Comparison of ENCODE assay signal across 12 cellular contexts in the genomic region with DNA sequence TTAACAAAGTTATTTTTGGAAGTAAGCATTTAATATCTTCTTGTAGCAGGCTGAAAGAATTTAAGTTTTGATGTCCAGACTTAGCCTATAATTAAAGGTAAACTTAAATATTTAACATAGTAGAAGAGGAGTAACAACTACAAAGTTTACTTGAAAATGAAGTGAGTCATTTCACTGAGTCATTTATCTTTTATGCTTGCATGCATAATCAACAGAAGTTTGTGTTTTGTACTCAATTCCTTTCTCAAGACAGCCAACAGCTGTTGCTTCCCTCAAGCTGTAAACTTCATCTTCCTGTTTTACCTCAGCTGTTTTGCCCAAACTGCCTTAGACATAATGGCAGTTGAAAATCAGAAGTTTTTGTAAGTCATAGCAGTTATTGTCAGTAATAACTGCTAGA. TPM values are rescaled to one million over a fixed set of nuclear protein-coding genes. Genes with fewer than 3 reads are reported as not detected.
A peak's percentile ranks its signal among the peaks of the same experiment; 100 is the strongest.
DNase-seq lines count a peak whose midpoint lies in the region; ATAC-seq, FAIRE-seq and TF ChIP-seq lines count a peak whose summit lies in the region.
"Had no signal": no experiment of that assay in that cellular context is flagged by ENCODE, and none has a peak within 500 bp of the region (broad histone marks: within the 10 kb centered on the region; RNA-seq: fewer than 3 reads in every experiment).

No MANE protein-coding gene starts in this region.

- TF ChIP-seq CTCF in astrocyte (IDR thresholded peaks at IDR 0.05; ENCODE audit: insufficient read depth, low read depth, low read length) (no peak), keratinocyte (optimal IDR thresholded peaks at IDR 0.05 in 1 of 3, IDR thresholded peaks at IDR 0.05 in 1 of 3, conservative IDR thresholded peaks at IDR 0.05 in 1 of 3; ENCODE audit: extremely low read depth in 1 of 3, insufficient read depth in 2 of 3, low read length in 3 of 3) (no peak)
- TF ChIP-seq CTCF in CD4-positive, alpha-beta T cell (IDR thresholded peaks at IDR 0.05) = no peak

- in situ Hi-C loops in HAP-1 (cut with MboI; ENCODE audit: low sequenced_read_pairs) = no loop called here

- H3K79me2 ChIP-seq in astrocyte (ENCODE audit: insufficient read depth, low read length) (no peaks in the 10 kb centered on the region), keratinocyte (ENCODE audit: control insufficient read depth, insufficient read depth, low read length) (no peaks in the 10 kb centered on the region)

- H3K4me2 ChIP-seq in astrocyte (ENCODE audit: low read length) (no peak overlapping the region), keratinocyte (ENCODE audit: control insufficient read depth, extremely low read depth, insufficient read depth, low read depth, low read length) (no peak overlapping the region)

- H3K9me3 ChIP-seq in astrocyte (ENCODE audit: insufficient read depth, low read depth, low read length) = no peaks in the 10 kb centered on the region
- H3K9me3 ChIP-seq in keratinocyte (ENCODE audit: control insufficient read depth, low read depth, low read length) = no peaks in the 10 kb centered on the region
- H3K9me3 ChIP-seq in CD4-positive, alpha-beta T cell (ENCODE audit: control insufficient read depth, low read length) = no peaks in the 10 kb centered on the region
- H3K9me3 ChIP-seq in HAP-1 = no peaks in the 10 kb centered on the region

- no peaks in the 10 kb centered on the region for H3K36me3 Mint-ChIP-seq in astrocyte (ENCODE audit: low read depth, unreplicated experiment)
- H3K36me3 Mint-ChIP-seq in activated CD4-positive, alpha-beta T cell treated with anti-CD3 and anti-CD28 coated beads, Interleukin-2, amount 10 ng/mL, durations not matched to agents 7 days and 5 days (ENCODE audit: low read depth) = no peaks in the 10 kb centered on the region
- no peaks in the 10 kb centered on the region for H3K36me3 Mint-ChIP-seq in CD4-positive, alpha-beta T cell (ENCODE audit: low read depth)

- H3K4me3 ChIP-seq in astrocyte (ENCODE audit: insufficient read depth, low read depth, low read length) = no peak overlapping the region
- no peak overlapping the region for H3K4me3 ChIP-seq in keratinocyte (ENCODE audit: control insufficient read depth in 2 of 3, extremely low read depth in 1 of 3, insufficient read depth in 2 of 3, low read depth in 1 of 3, low read length in 3 of 3)
- H3K4me3 ChIP-seq in HAP-1 = no peak overlapping the region

- H3K27me3 ChIP-seq in astrocyte (ENCODE audit: insufficient read depth, low read length) (no peaks in the 10 kb centered on the region), keratinocyte (ENCODE audit: control insufficient read depth, extremely low read depth, insufficient read depth, low read length) (no peaks in the 10 kb centered on the region), HAP-1 (ENCODE audit: low read depth) (peaks cover 34% of the 10 kb centered on the region)
- H3K27me3 ChIP-seq in CD4-positive, alpha-beta T cell (ENCODE audit: control insufficient read depth, insufficient read depth, low read length) = no peaks in the 10 kb centered on the region

- POLR2A ChIA-PET in activated CD4-positive, alpha-beta T cell treated with anti-CD3 and anti-CD28 coated beads, Interleukin-2, amount 10 ng/mL, durations not matched to agents 7 days and 5 days (lab: Charles Lee) = no interaction called here
- POLR2A ChIA-PET in CD4-positive, alpha-beta T cell (lab: Charles Lee) = no interaction called here

- H3K27me3 Mint-ChIP-seq in astrocyte (ENCODE audit: low read depth, unreplicated experiment) = no peaks in the 10 kb centered on the region
- H3K27me3 Mint-ChIP-seq in activated CD4-positive, alpha-beta T cell treated with anti-CD3 and anti-CD28 coated beads, Interleukin-2, amount 10 ng/mL, durations not matched to agents 7 days and 5 days = peaks cover 2% of the 10 kb centered on the region
- peaks cover 15% of the 10 kb centered on the region for H3K27me3 Mint-ChIP-seq in CD4-positive, alpha-beta T cell

- intact Hi-C loops in CD4-positive, alpha-beta T cell (cut with DNase I, micrococcal nuclease) = no loop called here

- H3K27ac ChIP-seq in astrocyte (ENCODE audit: low read depth, low read length) (no peak overlapping the region), keratinocyte (ENCODE audit: control insufficient read depth, insufficient read depth, low read length) (no peak overlapping the region)
- no peak overlapping the region for H3K27ac ChIP-seq in CD4-positive, alpha-beta T cell (ENCODE audit: low read depth, low read length)

- no peak for ATAC-seq in CD4-positive, alpha-beta T cell (ENCODE audit: poor library complexity)
- no peak for ATAC-seq in HG02678 (IDR thresholded peaks at IDR 0.05; ENCODE audit: unreplicated experiment)

- FAIRE-seq in astrocyte (lab: Jason Lieb, UNC) (no peak), keratinocyte (lab: Jason Lieb, UNC) (peak; percentile 17)
- FAIRE-seq: A204.1, GM19239, islet of Langerhans had no signal

- no peak overlapping the region for H3K9ac ChIP-seq in astrocyte (ENCODE audit: low read length)
- no peak overlapping the region for H3K9ac ChIP-seq in keratinocyte (ENCODE audit: control insufficient read depth, extremely low read depth, insufficient read depth, low read length)

- no peaks in the 10 kb centered on the region for H3K9me3 Mint-ChIP-seq in astrocyte (ENCODE audit: unreplicated experiment)
- H3K9me3 Mint-ChIP-seq in activated CD4-positive, alpha-beta T cell treated with anti-CD3 and anti-CD28 coated beads, Interleukin-2, amount 10 ng/mL, durations not matched to agents 7 days and 5 days = no peaks in the 10 kb centered on the region
- no peaks in the 10 kb centered on the region for H3K9me3 Mint-ChIP-seq in CD4-positive, alpha-beta T cell

- H3K27ac Mint-ChIP-seq in astrocyte (ENCODE audit: unreplicated experiment) = no peak overlapping the region
- H3K27ac Mint-ChIP-seq in activated CD4-positive, alpha-beta T cell treated with anti-CD3 and anti-CD28 coated beads, Interleukin-2, amount 10 ng/mL, durations not matched to agents 7 days and 5 days = no peak overlapping the region
- no peak overlapping the region for H3K27ac Mint-ChIP-seq in CD4-positive, alpha-beta T cell
- H3K27ac Mint-ChIP-seq: activated T-cell treated with anti-CD3 and anti-CD28 coated beads, Interleukin-2, amount 50 U/mL, for 24 hours had no signal

- H3K4me1 ChIP-seq in astrocyte (ENCODE audit: insufficient read depth, low read length) (no peaks in the 10 kb centered on the region), keratinocyte (ENCODE audit: control insufficient read depth, extremely low read depth, insufficient read depth, low read length) (no peaks in the 10 kb centered on the region), HAP-1 (no peaks in the 10 kb centered on the region)

- H2AFZ ChIP-seq in astrocyte (ENCODE audit: low read depth, low read length) (no peak overlapping the region), keratinocyte (ENCODE audit: control insufficient read depth, low read length) (no peak overlapping the region)

- H4K20me1 ChIP-seq in astrocyte (ENCODE audit: insufficient read depth, low read length) = no peaks in the 10 kb centered on the region
- no peaks in the 10 kb centered on the region for H4K20me1 ChIP-seq in keratinocyte (ENCODE audit: control insufficient read depth, extremely low read depth, insufficient read depth, low read length)

- dilution Hi-C loops in keratinocyte (cut with MboI; ENCODE audit: extremely low pct_ligation_motif_present, low sequenced_read_pairs) = no loop called here

- H3K4me3 Mint-ChIP-seq in astrocyte (ENCODE audit: unreplicated experiment) = no peak overlapping the region
- H3K4me3 Mint-ChIP-seq in activated CD4-positive, alpha-beta T cell treated with anti-CD3 and anti-CD28 coated beads, Interleukin-2, amount 10 ng/mL, durations not matched to agents 7 days and 5 days = no peak overlapping the region
- no peak overlapping the region for H3K4me3 Mint-ChIP-seq in CD4-positive, alpha-beta T cell
- H3K4me3 Mint-ChIP-seq: activated T-cell treated with anti-CD3 and anti-CD28 coated beads, Interleukin-2, amount 50 U/mL, for 24 hours had no signal

- CTCF ChIA-PET in activated CD4-positive, alpha-beta T cell treated with anti-CD3 and anti-CD28 coated beads, Interleukin-2, amount 10 ng/mL, durations not matched to agents 7 days and 5 days (lab: Charles Lee) = no interaction called here
- CTCF ChIA-PET in CD4-positive, alpha-beta T cell (lab: Charles Lee) = no interaction called here

- H3K36me3 ChIP-seq in astrocyte (ENCODE audit: insufficient read depth, low read length) = no peaks in the 10 kb centered on the region
- no peaks in the 10 kb centered on the region for H3K36me3 ChIP-seq in keratinocyte (ENCODE audit: control insufficient read depth in 2 of 2, extremely low read depth in 1 of 2, insufficient read depth in 2 of 2, low read length in 2 of 2)
- H3K36me3 ChIP-seq in HAP-1 (replicated peaks) = no peaks in the 10 kb centered on the region

- DNase-seq in SIG-M5 treated with dmso at 0.1 percent for 504 hours (lab: John Stamatoyannopoulos, UW; ENCODE audit: unreplicated experiment) (peak; percentile 52), SIG-M5 (lab: John Stamatoyannopoulos, UW) (no peak), astrocyte (ENCODE audit: low read depth) (peak; percentile 80), keratinocyte (ENCODE audit: low read depth, low spot score) (no peak), HAP-1 (ENCODE audit: low spot score in 2 of 2) (no peak)
- DNase-seq in activated CD4-positive, alpha-beta T cell treated with anti-CD3 and anti-CD28 coated beads, Interleukin-2, amount 10 ng/mL, durations not matched to agents 7 days and 5 days = no peak
- DNase-seq in CD4-positive, alpha-beta T cell = no peak
- DNase-seq: activated T-cell treated with anti-CD3 and anti-CD28 coated beads, Interleukin-2, amount 50 U/mL, for 24 hours had no signal

- H3K9me1 ChIP-seq in keratinocyte (ENCODE audit: control insufficient read depth, extremely low read depth, insufficient read depth, low read length) = no peaks in the 10 kb centered on the region

- H3K4me1 Mint-ChIP-seq in astrocyte (ENCODE audit: low read depth, unreplicated experiment) = peaks cover 7% of the 10 kb centered on the region
- no peaks in the 10 kb centered on the region for H3K4me1 Mint-ChIP-seq in activated CD4-positive, alpha-beta T cell treated with anti-CD3 and anti-CD28 coated beads, Interleukin-2, amount 10 ng/mL, durations not matched to agents 7 days and 5 days
- H3K4me1 Mint-ChIP-seq in CD4-positive, alpha-beta T cell (ENCODE audit: low read depth) = no peaks in the 10 kb centered on the region

RNA-seq across cellular contexts. Expression of gene EDNRB, which starts 58.0 kb away (rescaled TPM):
- 3.2 and 3.7 TPM in 2 replicates for total RNA-seq in astrocyte
- polyA plus RNA-seq in keratinocyte = 0.01 to 0.03 TPM in 2 of 3 replicates, not detected in the other
- not detected for polyA plus RNA-seq in keratinocyte (2011; ENCODE audit: low read depth)
- 0.05 and 0.06 TPM in 2 replicates for polyA plus RNA-seq in keratinocyte (2011; cell fraction: cytosol; rRNA removed)
- polyA plus RNA-seq in keratinocyte (2011; cell fraction: nucleus; rRNA removed) = 0.03 and 0.05 TPM in 2 replicates
- 0.07 TPM in 1 of 2 replicates, not detected in the other for polyA plus RNA-seq in keratinocyte (2012; ENCODE audit: low replicate concordance)
- not detected in 3 replicates for polyA minus RNA-seq in keratinocyte
- polyA minus RNA-seq in keratinocyte (2011; cell fraction: cytosol; rRNA and poly(A)+ RNA removed) = not detected
- polyA minus RNA-seq in keratinocyte (2011; cell fraction: nucleus; rRNA and poly(A)+ RNA removed) = not detected in 2 replicates
- not detected for total RNA-seq in activated CD4-positive, alpha-beta T cell treated with anti-CD3 and anti-CD28 coated beads, Interleukin-2, amount 10 ng/mL, durations not matched to agents 7 days and 5 days
- not detected for total RNA-seq in CD4-positive, alpha-beta T cell

Comparison
In these comparisons a context has a peak if more than half of its experiments do, and no peak if none do; other contexts are left out.
1. DNase-seq: peak in SIG-M5 treated with dmso at 0.1 percent for 504 hours (single experiment) and astrocyte (single experiment); none in SIG-M5 (single experiment), keratinocyte (single experiment), activated CD4-positive, alpha-beta T cell treated with anti-CD3 and anti-CD28 coated beads, Interleukin-2, amount 10 ng/mL, durations not matched to agents 7 days and 5 days (single experiment), CD4-positive, alpha-beta T cell (0 of 10) and HAP-1 (0 of 2).